In the genomic region with DNA sequence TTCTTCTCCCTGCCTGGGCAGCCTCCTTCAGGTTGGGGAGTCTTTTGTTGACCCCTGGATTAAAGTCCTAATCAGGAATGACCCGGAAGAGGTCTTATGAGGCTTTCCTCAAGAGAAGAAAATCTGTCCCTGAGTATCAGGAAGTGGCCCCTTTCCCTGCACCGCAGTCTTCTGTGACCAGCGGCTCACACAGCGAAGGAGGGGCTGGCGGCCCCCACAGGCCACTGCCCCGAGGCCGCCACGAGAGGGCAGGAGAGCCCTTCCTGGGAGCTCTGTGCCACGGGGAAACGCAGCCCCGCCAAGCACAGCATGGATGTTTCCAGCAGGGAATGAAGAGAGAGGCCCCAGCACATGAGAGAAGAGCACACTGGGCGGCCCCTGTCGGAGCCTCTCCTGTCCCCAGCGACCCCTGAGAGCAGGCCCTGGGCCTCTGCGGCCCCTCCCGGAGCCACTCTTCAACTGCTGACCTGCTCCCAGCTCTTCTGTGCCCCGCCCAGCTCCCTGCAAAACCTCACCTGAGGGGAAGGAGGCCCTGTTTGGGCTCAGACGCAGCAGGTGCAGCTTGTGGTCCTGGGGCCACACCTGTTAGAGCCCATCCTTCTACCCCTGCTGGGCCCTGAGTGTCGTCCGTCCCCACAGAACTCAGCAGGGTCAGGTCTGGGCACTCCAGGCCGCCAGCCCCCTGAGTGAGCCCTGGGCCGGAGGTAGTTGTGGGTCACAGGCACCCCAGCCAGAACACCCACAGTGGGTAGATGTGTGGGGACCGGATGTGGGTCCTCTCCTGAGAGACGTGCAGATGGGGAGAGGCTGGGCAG, we compare ENCODE assay signal across 8 cellular contexts. TPM values are rescaled to one million over a fixed set of nuclear protein-coding genes. Genes with fewer than 3 reads are reported as not detected.
A peak's percentile ranks its signal among the peaks of the same experiment; 100 is the strongest.
DNase-seq lines count a peak whose midpoint lies in the region; ATAC-seq and TF ChIP-seq lines count a peak whose summit lies in the region.

No MANE protein-coding gene starts in this region.

- ATAC-seq in left ventricle myocardium superior (peak; percentile 73), HG02840 (IDR thresholded peaks at IDR 0.05; ENCODE audit: low FRiP score, unreplicated experiment) (no peak), GM19035 (IDR thresholded peaks at IDR 0.05; ENCODE audit: unreplicated experiment) (no peak)

- intact Hi-C loops in left ventricle myocardium superior (cut with micrococcal nuclease) = loop anchor here (5.0 kb wide), 1 partner anchor 145 kb away; no protein-coding TSS in a partner anchor

- peak; percentile 93 for TF ChIP-seq CTCF in GM13977 (IDR thresholded peaks at IDR 0.05; ENCODE audit: extremely low read depth, insufficient read depth, missing control alignments)

- DNase-seq in GM13977 (ENCODE audit: low spot score) (peak; percentile 88), NCI-H1694 (lab: John Stamatoyannopoulos, UW) (peak; percentile 64), T-helper 9 cell (peak; percentile 64), amygdala (lab: John Stamatoyannopoulos, UW) (peak in 54 of 56 donors; percentile 19 to 89 (median 69)), left ventricle myocardium superior (peak; percentile 92), renal cortical epithelial cell (ENCODE audit: low read depth) (peak; percentile 52)

- in situ Hi-C loops in GM13977 (cut with MboI; ENCODE audit: low pct_unique_long_range_greater_than_20kb, low sequenced_read_pairs, unreplicated experiment) = no loop called here

RNA-seq across cellular contexts. Expression of a gene that starts 4.9 kb away (rescaled TPM):
- total RNA-seq in left ventricle myocardium superior = 15.7 TPM
- 24.3 and 35.5 TPM in 2 replicates for total RNA-seq in renal cortical epithelial cell
